15 cellular contexts compared by ENCODE assay signal in genomic region chr17:55418369-55419268, GRCh38. TPM values are rescaled to one million over a fixed set of nuclear protein-coding genes. Genes with fewer than 3 reads are reported as not detected.
DNase-seq lines count a peak whose midpoint lies in the region; ATAC-seq, FAIRE-seq and TF ChIP-seq lines count a peak whose summit lies in the region.
"Had no signal": no experiment of that assay in that cellular context is flagged by ENCODE, and none has a peak within 500 bp of the region (broad histone marks: within the 10 kb centered on the region; RNA-seq: fewer than 3 reads in every experiment).

No MANE protein-coding gene starts in this region.

- TF ChIP-seq CTCF in nephron progenitor cell (IDR thresholded peaks at IDR 0.05) (no peak), omental fat pad (IDR thresholded peaks at IDR 0.05) (no peak)

- no peak for DNase-seq in activated CD4-positive, alpha-beta T cell treated with anti-CD3 and anti-CD28 coated beads, Interleukin-2, amount 10 ng/mL, durations not matched to agents 24 days and 14 days
- no peak for DNase-seq in activated CD4-positive, alpha-beta T cell treated with anti-CD3 and anti-CD28 coated beads for 4 hours
- no peak for DNase-seq in GM18507 (ENCODE audit: extremely low spot score, insufficient read length, low read depth)
- DNase-seq in activated naive CD8-positive, alpha-beta T cell treated with anti-CD3 and anti-CD28 coated beads, Interleukin-2, amount 10 ng/mL, durations not matched to agents 7 days and 5 days, result no peak
- no peak for DNase-seq in nephron progenitor cell
- DNase-seq in omental fat pad (ENCODE audit: low spot score), result no peak
- DNase-seq in left lobe of liver (ENCODE audit: low spot score), result no peak
- DNase-seq: GDM1; MM.1S; NCI-H2029; NCI-H524; stimulated activated CD4-positive, alpha-beta T cell treated with anti-CD3 and anti-CD28 coated beads, Interleukin-12 subunit alpha, Interleukin-12 subunit beta, amount 100 ng/mL, for 4 hours had no signal

- peak overlapping the region; percentile 92 for H3K4me3 Mint-ChIP-seq in activated CD4-positive, alpha-beta T cell treated with anti-CD3 and anti-CD28 coated beads, Interleukin-2, amount 10 ng/mL, durations not matched to agents 24 days and 14 days
- peak overlapping the region; percentile 85 for H3K4me3 Mint-ChIP-seq in activated naive CD8-positive, alpha-beta T cell treated with anti-CD3 and anti-CD28 coated beads, Interleukin-2, amount 10 ng/mL, durations not matched to agents 7 days and 5 days
- H3K4me3 Mint-ChIP-seq in nephron progenitor cell, result peak overlapping the region; percentile 41

- FAIRE-seq in GM18507 (lab: Jason Lieb, UNC), result peak; percentile 5
- FAIRE-seq: endothelial cell of umbilical vein had no signal

- H3K9me3 Mint-ChIP-seq in activated CD4-positive, alpha-beta T cell treated with anti-CD3 and anti-CD28 coated beads, Interleukin-2, amount 10 ng/mL, durations not matched to agents 24 days and 14 days, result no peaks in the 10 kb centered on the region
- H3K9me3 Mint-ChIP-seq in activated naive CD8-positive, alpha-beta T cell treated with anti-CD3 and anti-CD28 coated beads, Interleukin-2, amount 10 ng/mL, durations not matched to agents 7 days and 5 days, result no peaks in the 10 kb centered on the region
- peaks cover 31% of the 10 kb centered on the region for H3K9me3 Mint-ChIP-seq in nephron progenitor cell

- intact Hi-C loops in activated CD4-positive, alpha-beta T cell treated with anti-CD3 and anti-CD28 coated beads, Interleukin-2, amount 10 ng/mL, durations not matched to agents 24 days and 14 days (cut with micrococcal nuclease), result loop anchor here (10.0 kb wide), 1 partner anchor 316 kb away; no protein-coding TSS in a partner anchor

- peaks cover 8% of the 10 kb centered on the region for H3K27me3 Mint-ChIP-seq in activated CD4-positive, alpha-beta T cell treated with anti-CD3 and anti-CD28 coated beads, Interleukin-2, amount 10 ng/mL, durations not matched to agents 24 days and 14 days
- H3K27me3 Mint-ChIP-seq in activated naive CD8-positive, alpha-beta T cell treated with anti-CD3 and anti-CD28 coated beads, Interleukin-2, amount 10 ng/mL, durations not matched to agents 7 days and 5 days, result peaks cover 8% of the 10 kb centered on the region
- H3K27me3 Mint-ChIP-seq in nephron progenitor cell (ENCODE audit: low read depth, poor library complexity), result peaks cover 8% of the 10 kb centered on the region

- H3K36me3 Mint-ChIP-seq in activated CD4-positive, alpha-beta T cell treated with anti-CD3 and anti-CD28 coated beads, Interleukin-2, amount 10 ng/mL, durations not matched to agents 24 days and 14 days (ENCODE audit: low read depth), result peaks cover 30% of the 10 kb centered on the region
- H3K36me3 Mint-ChIP-seq in activated naive CD8-positive, alpha-beta T cell treated with anti-CD3 and anti-CD28 coated beads, Interleukin-2, amount 10 ng/mL, durations not matched to agents 7 days and 5 days, result peaks cover 46% of the 10 kb centered on the region
- peaks cover 59% of the 10 kb centered on the region for H3K36me3 Mint-ChIP-seq in nephron progenitor cell (ENCODE audit: low read depth)

- peaks cover 59% of the 10 kb centered on the region for H3K4me1 Mint-ChIP-seq in activated CD4-positive, alpha-beta T cell treated with anti-CD3 and anti-CD28 coated beads, Interleukin-2, amount 10 ng/mL, durations not matched to agents 24 days and 14 days
- H3K4me1 Mint-ChIP-seq in activated naive CD8-positive, alpha-beta T cell treated with anti-CD3 and anti-CD28 coated beads, Interleukin-2, amount 10 ng/mL, durations not matched to agents 7 days and 5 days, result peaks cover 54% of the 10 kb centered on the region
- H3K4me1 Mint-ChIP-seq in nephron progenitor cell, result peaks cover 42% of the 10 kb centered on the region

- POLR2A ChIA-PET in activated naive CD8-positive, alpha-beta T cell treated with anti-CD3 and anti-CD28 coated beads, Interleukin-2, amount 10 ng/mL, durations not matched to agents 7 days and 5 days (lab: Charles Lee), result interaction anchor here (1.2 kb wide), 1 partner anchor 451 kb away, joined by 3 read pairs; no protein-coding TSS in a partner anchor

- ATAC-seq in activated naive CD8-positive, alpha-beta T cell treated with anti-CD3 and anti-CD28 coated beads, Interleukin-2, amount 10 ng/mL, durations not matched to agents 7 days and 5 days (ENCODE audit: low read depth), result no peak
- ATAC-seq in omental fat pad (ENCODE audit: low FRiP score) (no peak), left lobe of liver (no peak), HG02970 (IDR thresholded peaks at IDR 0.05; ENCODE audit: low FRiP score, unreplicated experiment) (no peak)
- ATAC-seq: gastroesophageal sphincter had no signal

- peak overlapping the region; percentile 56 for H3K27ac Mint-ChIP-seq in activated CD4-positive, alpha-beta T cell treated with anti-CD3 and anti-CD28 coated beads, Interleukin-2, amount 10 ng/mL, durations not matched to agents 24 days and 14 days
- peak overlapping the region; percentile 97 for H3K27ac Mint-ChIP-seq in activated naive CD8-positive, alpha-beta T cell treated with anti-CD3 and anti-CD28 coated beads, Interleukin-2, amount 10 ng/mL, durations not matched to agents 7 days and 5 days
- H3K27ac Mint-ChIP-seq in nephron progenitor cell, result no peak overlapping the region

RNA-seq across cellular contexts. Expression of gene MMD, which starts 3.0 kb away (rescaled TPM):
- 21.7 and 23.4 TPM in 2 replicates for total RNA-seq in activated CD4-positive, alpha-beta T cell treated with anti-CD3 and anti-CD28 coated beads, Interleukin-2, amount 10 ng/mL, durations not matched to agents 24 days and 14 days
- 10 to 100 TPM; 40.6 to 44.8 TPM for total RNA-seq in activated naive CD8-positive, alpha-beta T cell treated with anti-CD3 and anti-CD28 coated beads, Interleukin-2, amount 10 ng/mL, durations not matched to agents 7 days and 5 days
- total RNA-seq in omental fat pad, result 100 to 1,000 TPM in 3 of 4 donors, 10 to 100 TPM in 1; 37.8 to 176 (median 137) TPM
- total RNA-seq in left lobe of liver, result 4.3 TPM

Comparison
In these comparisons a context has a peak if more than half of its experiments do, and no peak if none do; other contexts are left out.
1. H3K4me3 Mint-ChIP-seq: peak in every context shown above with its lines; median percentile 92 in activated CD4-positive, alpha-beta T cell treated with anti-CD3 and anti-CD28 coated beads, Interleukin-2, amount 10 ng/mL, durations not matched to agents 24 days and 14 days; 85 in activated naive CD8-positive, alpha-beta T cell treated with anti-CD3 and anti-CD28 coated beads, Interleukin-2, amount 10 ng/mL, durations not matched to agents 7 days and 5 days; 41 in nephron progenitor cell.